In genomic region chr4:78596111-78596742, GRCh38 we compare ENCODE assay signal across 1 cellular context.
TF ChIP-seq lines count a peak whose summit lies in the region.

No MANE protein-coding gene starts in this region.

TF ChIP-seq in HCT116, 20 proteins besides CTCF, POLR2A, EP300 and RAD21 (continued from another document):
- TF ChIP-seq SRF (IDR thresholded peaks at IDR 0.05; ENCODE audit: low read depth) (no peak), CBX3 (IDR thresholded peaks at IDR 0.05; ENCODE audit: low read depth) (no peak), YY1 (IDR thresholded peaks at IDR 0.05; ENCODE audit: extremely low read depth, insufficient replicate concordance, low read depth, low read length) (no peak), TCF7L2 (IDR thresholded peaks at IDR 0.05; ENCODE audit: borderline replicate concordance, extremely low read depth, insufficient read depth, insufficient read length) (no peak), EGR1 (IDR thresholded peaks at IDR 0.05; ENCODE audit: low read depth) (no peak), SIN3A (IDR thresholded peaks at IDR 0.05; ENCODE audit: low read depth) (no peak), ATF3 (IDR thresholded peaks at IDR 0.05) (no peak)
TF ChIP-seq in HCT116: peak in this region for 0.
